ENCODE assay signal across 8 cellular contexts in the genomic region with DNA sequence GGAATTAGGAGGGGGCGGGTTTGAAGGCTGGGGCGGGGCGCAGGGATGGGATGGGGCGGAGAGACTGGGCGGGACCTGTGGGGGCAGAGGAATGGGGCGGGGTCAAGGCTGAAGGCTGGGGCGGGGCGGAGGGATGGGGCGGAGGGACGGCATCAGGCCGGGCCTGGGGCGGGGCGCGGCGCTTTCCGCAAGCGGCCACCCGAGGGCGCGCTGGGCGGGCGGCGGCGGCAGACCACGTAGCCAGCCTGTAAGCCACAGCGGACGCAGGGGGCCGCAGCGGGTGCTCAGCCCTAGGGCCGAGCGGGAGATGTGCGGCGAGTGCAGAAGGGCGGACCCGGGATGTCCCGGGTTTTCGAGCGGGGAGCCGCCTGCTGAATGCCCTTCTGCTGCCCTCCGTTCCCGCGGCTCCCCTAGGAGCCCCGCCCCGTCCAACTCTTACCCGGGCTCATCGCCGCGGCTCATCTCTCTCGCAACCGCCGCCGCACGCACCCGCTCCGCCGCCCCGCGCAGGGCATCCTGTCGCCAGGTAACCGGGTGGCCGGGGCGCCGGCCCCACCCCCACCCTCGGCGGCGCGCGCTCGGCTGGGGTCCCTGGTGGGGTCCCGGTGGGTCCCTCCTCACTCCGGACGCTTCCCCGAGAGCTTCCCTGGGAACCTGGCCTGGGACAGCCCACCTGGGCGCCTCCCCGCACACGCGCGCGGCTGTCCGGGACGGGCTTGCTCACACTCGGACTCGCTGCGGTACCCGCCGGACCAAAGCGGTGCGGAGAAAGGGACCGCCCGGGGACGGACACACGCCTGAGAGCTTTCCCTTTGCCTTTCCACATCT. TPM values are rescaled to one million over a fixed set of nuclear protein-coding genes. Genes with fewer than 3 reads are reported as not detected.
DNase-seq lines count a peak whose midpoint lies in the region; ATAC-seq and TF ChIP-seq lines count a peak whose summit lies in the region.

A gene (minus strand): TSS at position 499 of the 828 bp plus-strand sequence. CDS start 50 bp downstream, at position 449.

- H3K4me1 Mint-ChIP-seq in chondrocyte (ENCODE audit: low read depth) = peaks cover 25% of the 10 kb centered on the region

- peak within 1 kb of the TSS; percentile 84 for H3K4me3 Mint-ChIP-seq in chondrocyte (ENCODE audit: unreplicated experiment)

- CTCF ChIA-PET in AG04449 (lab: Yijun Ruan, JAX) = interaction anchor here (0.9 to 2.6 kb wide), 10 partner anchors 11 to 566 kb away, joined by 3 to 16 read pairs (median 4); no protein-coding TSS in a partner anchor

- ATAC-seq in GM18867 (IDR thresholded peaks at IDR 0.05; ENCODE audit: unreplicated experiment) (peak; percentile 84), HG03097 (IDR thresholded peaks at IDR 0.05; ENCODE audit: low FRiP score, unreplicated experiment) (peak; percentile 97), left colon (peak; percentile 97)

- intact Hi-C loops in left colon (cut with DNase I, micrococcal nuclease) = no loop called here

- H3K27ac Mint-ChIP-seq in chondrocyte (ENCODE audit: unreplicated experiment) = peak within 1 kb of the TSS; percentile 71

- DNase-seq in AG04449 (ENCODE audit: low read depth, low spot score) (peak; percentile 64), NCI-H2227 (lab: John Stamatoyannopoulos, UW; ENCODE audit: unreplicated experiment) (peak; percentile 79), chondrocyte (ENCODE audit: low spot score) (no peak), left colon (peak; percentile 92 to 97)
- peak; percentile 83 to 94 for DNase-seq in activated CD4-positive, alpha-beta T cell treated with anti-CD3 and anti-CD28 coated beads for 24 hours (ENCODE audit: low read depth in 2 of 2)
- peak; percentile 85 to 96 (median 87) for DNase-seq in stimulated activated CD4-positive, alpha-beta T cell treated with anti-CD3 and anti-CD28 coated beads, Interleukin-1b, Interleukin-23, amount 100 ng/mL, for 24 hours (ENCODE audit: low read depth in 4 of 4, low spot score in 1 of 4)

- no peaks in the 10 kb centered on the region for H3K27me3 Mint-ChIP-seq in chondrocyte (ENCODE audit: low read depth)

- peak; percentile 69 for TF ChIP-seq CTCF in AG04449 (IDR thresholded peaks at IDR 0.05; ENCODE audit: insufficient read depth, low read length, missing control alignments)
- TF ChIP-seq CTCF in chondrocyte (IDR thresholded peaks at IDR 0.05) = peak; percentile 88

- POLR2A ChIA-PET in AG04449 (lab: Yijun Ruan, JAX) = no interaction called here

- no peaks in the 10 kb centered on the region for H3K9me3 Mint-ChIP-seq in chondrocyte (ENCODE audit: low read depth)

- H3K36me3 Mint-ChIP-seq in chondrocyte (ENCODE audit: low read depth) = no peaks in the 10 kb centered on the region

- H3K4me3 ChIP-seq in AG04449 (ENCODE audit: low read depth, low read length) = peak within 1 kb of the TSS; percentile 72

RNA-seq across cellular contexts. Expression of the gene that starts here (rescaled TPM):
- 2.3 to 5.4 TPM (median 3.7 TPM) in 3 replicates for total RNA-seq in chondrocyte
- 1 to 10 TPM; 2.0 to 2.1 TPM for total RNA-seq in left colon
